Comparison of ENCODE assay signal across 10 cellular contexts in the genomic region with DNA sequence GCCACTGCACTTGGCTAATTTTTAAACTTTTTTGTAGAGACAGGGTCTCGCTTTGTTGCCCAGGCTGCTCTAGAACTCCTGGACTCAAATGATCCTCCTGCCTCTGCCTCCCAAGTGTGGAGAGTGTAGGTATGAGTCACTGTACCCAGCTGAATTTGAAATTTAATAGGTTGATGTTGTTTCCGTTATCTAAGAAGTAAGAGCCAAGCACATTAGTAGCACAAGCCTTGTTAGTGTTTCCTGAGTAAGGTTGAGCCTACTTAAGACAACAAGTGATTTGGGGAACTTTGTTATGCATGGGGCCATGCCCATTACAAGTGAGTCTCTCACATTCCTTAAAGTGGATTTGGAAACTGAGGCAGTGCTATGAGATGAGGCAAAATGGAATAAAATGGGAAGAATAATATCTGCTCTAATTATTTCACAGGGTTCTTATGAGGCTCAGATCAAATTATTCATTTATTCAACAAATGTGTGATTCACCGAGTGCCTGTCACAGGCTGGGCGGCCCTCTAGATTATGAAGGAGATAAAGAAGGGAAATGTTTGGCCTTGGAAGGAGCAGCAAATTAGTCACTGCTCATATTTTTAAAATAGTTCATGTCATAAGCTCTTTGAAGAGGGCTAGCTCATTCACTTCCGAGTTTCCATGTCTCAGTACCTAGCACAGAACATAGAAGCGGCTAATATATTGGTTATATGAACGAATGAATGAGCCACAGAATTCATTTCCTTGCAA.
DNase-seq lines count a peak whose midpoint lies in the region; ATAC-seq and TF ChIP-seq lines count a peak whose summit lies in the region.
"Had no signal": no experiment of that assay in that cellular context is flagged by ENCODE, and none has a peak within 500 bp of the region (broad histone marks: within the 10 kb centered on the region; RNA-seq: fewer than 3 reads in every experiment).

No MANE protein-coding gene starts in this region.

- TF ChIP-seq POLR2A in esophagus muscularis mucosa (IDR thresholded peaks at IDR 0.05; ENCODE audit: low read depth), result no peak

- H3K9ac ChIP-seq in smooth muscle cell (ENCODE audit: low read depth), result peak overlapping the region; percentile 30

- no peaks in the 10 kb centered on the region for H3K36me3 Mint-ChIP-seq in T-cell

- H3F3A ChIP-seq in smooth muscle cell (ENCODE audit: low read depth), result peaks cover 15% of the 10 kb centered on the region

- intact Hi-C loops in esophagus muscularis mucosa (cut with DNase I), result no loop called here

- no peaks in the 10 kb centered on the region for H3K27me3 Mint-ChIP-seq in T-cell

- peak overlapping the region; percentile 30 to 62 (median 53) for H3K27ac ChIP-seq in esophagus muscularis mucosa (replicated peaks in 1 of 4)
- peak overlapping the region; percentile 81 for H3K27ac ChIP-seq in smooth muscle cell (ENCODE audit: low read depth)

- peak; percentile 65 to 70 for ATAC-seq in activated CD4-positive, CD25-positive, alpha-beta regulatory T cell treated with anti-CD3 and anti-CD28 coated beads, Interleukin-2, amount 50 U/mL, for 24 hours
- ATAC-seq in T-cell (replicated peaks in 1 of 4) (peak in 2 of 4 experiments; percentile 30 to 42), GM18867 (IDR thresholded peaks at IDR 0.05; ENCODE audit: unreplicated experiment) (no peak), HG02798 (IDR thresholded peaks at IDR 0.05; ENCODE audit: poor library complexity, unreplicated experiment) (no peak)

- no peak for DNase-seq in activated CD4-positive, CD25-positive, alpha-beta regulatory T cell (lab: John Stamatoyannopoulos, UW)
- DNase-seq in T-cell (no peak), esophagus muscularis mucosa (ENCODE audit: extremely low spot score) (no peak), smooth muscle cell (lab: John Stamatoyannopoulos, UW; ENCODE audit: unreplicated experiment) (no peak), cerebellum (ENCODE audit: low spot score) (no peak)
- DNase-seq: Kasumi-1 had no signal

- H3K79me2 ChIP-seq in smooth muscle cell (ENCODE audit: low read depth), result peaks cover 21% of the 10 kb centered on the region

- no peaks in the 10 kb centered on the region for H3K9me3 Mint-ChIP-seq in T-cell

- no peak overlapping the region for H3K4me3 ChIP-seq in esophagus muscularis mucosa
- H3K4me3 ChIP-seq in smooth muscle cell, result no peak overlapping the region
- H3K4me3 ChIP-seq: Peyer's patch had no signal

- H3K27me3 ChIP-seq in esophagus muscularis mucosa, result no peaks in the 10 kb centered on the region
- H3K27me3 ChIP-seq in smooth muscle cell (ENCODE audit: low read depth), result no peaks in the 10 kb centered on the region
- H3K27me3 ChIP-seq: Peyer's patch had no signal

- H3K4me1 ChIP-seq in esophagus muscularis mucosa, result peaks cover 11 to 49% (median 33%) of the 10 kb centered on the region in 4 donors
- peaks cover 4% of the 10 kb centered on the region for H3K4me1 ChIP-seq in smooth muscle cell (ENCODE audit: low read depth)
- H3K4me1 ChIP-seq: Peyer's patch had no signal

- peaks cover 5% of the 10 kb centered on the region for H4K20me1 ChIP-seq in smooth muscle cell (ENCODE audit: low read depth)

- TF ChIP-seq EP300 in esophagus muscularis mucosa (IDR thresholded peaks at IDR 0.05), result no peak

- peaks cover 0 to 10% (median 0%) of the 10 kb centered on the region in 4 donors for H3K36me3 ChIP-seq in esophagus muscularis mucosa
- no peaks in the 10 kb centered on the region for H3K36me3 ChIP-seq in smooth muscle cell (ENCODE audit: low read depth)

- peak overlapping the region in 2 of 3 donors; percentile 25 to 76 for H3K4me3 Mint-ChIP-seq in T-cell

- no peak for TF ChIP-seq CTCF in esophagus muscularis mucosa (IDR thresholded peaks at IDR 0.05)
- no peak for TF ChIP-seq CTCF in smooth muscle cell (IDR thresholded peaks at IDR 0.05; ENCODE audit: borderline replicate concordance, insufficient read depth, poor library complexity, severe bottlenecking)

- 56% methylated on average over 7 of the region's 7 CpGs for WGBS in esophagus muscularis mucosa
- WGBS in smooth muscle cell (ENCODE audit: low lambda C conversion rate), result 51% methylated on average over 7 of the region's 7 CpGs

- POLR2A ChIA-PET in T-cell (lab: Charles Lee), result no interaction called here

- CTCF ChIA-PET in T-cell (lab: Charles Lee), result no interaction called here

- no peak overlapping the region for H2AFZ ChIP-seq in smooth muscle cell (ENCODE audit: low read depth)

- H3K4me2 ChIP-seq in smooth muscle cell, result peak overlapping the region; percentile 48

- H3K27ac Mint-ChIP-seq in T-cell, result peak overlapping the region; percentile 94 to 96

- H3K9me3 ChIP-seq in esophagus muscularis mucosa (no peaks in the 10 kb centered on the region), smooth muscle cell (replicated peaks; ENCODE audit: low read depth) (no peaks in the 10 kb centered on the region)
- H3K9me3 ChIP-seq: Peyer's patch had no signal

- peaks cover 48 to 58% (median 57%) of the 10 kb centered on the region in 3 donors for H3K4me1 Mint-ChIP-seq in T-cell

Comparison
In these comparisons a context has a peak if more than half of its experiments do, and no peak if none do; other contexts are left out.
1. ATAC-seq: peak in activated CD4-positive, CD25-positive, alpha-beta regulatory T cell treated with anti-CD3 and anti-CD28 coated beads, Interleukin-2, amount 50 U/mL, for 24 hours (2 of 2); none in GM18867 (single experiment) and HG02798 (single experiment).